ENCODE assay signal across 1 cellular context in the genomic region with DNA sequence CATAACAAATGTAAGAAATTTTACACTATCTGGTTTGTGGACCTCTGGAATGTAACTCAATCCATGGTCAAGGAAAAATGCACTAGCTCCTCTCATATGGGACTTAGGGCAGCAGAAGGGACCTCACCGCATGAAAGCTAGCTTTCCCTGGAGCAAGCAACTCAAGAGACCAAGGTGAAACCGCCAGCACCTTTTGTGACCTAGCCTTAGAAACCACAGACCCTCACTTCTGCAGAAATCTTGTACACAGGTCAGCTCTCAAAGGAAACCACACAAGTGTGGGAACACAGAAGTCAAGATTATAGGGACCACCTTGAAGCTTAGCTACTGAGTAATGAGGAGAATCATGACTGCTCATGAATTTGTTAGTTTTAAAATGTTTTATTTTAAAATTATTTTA.
TF ChIP-seq lines count a peak whose summit lies in the region.

No MANE protein-coding gene starts in this region.

TF ChIP-seq in GM12878, 131 proteins besides CTCF, POLR2A, EP300 and RAD21 (continued from another document):
- TF ChIP-seq, protein P1, sequence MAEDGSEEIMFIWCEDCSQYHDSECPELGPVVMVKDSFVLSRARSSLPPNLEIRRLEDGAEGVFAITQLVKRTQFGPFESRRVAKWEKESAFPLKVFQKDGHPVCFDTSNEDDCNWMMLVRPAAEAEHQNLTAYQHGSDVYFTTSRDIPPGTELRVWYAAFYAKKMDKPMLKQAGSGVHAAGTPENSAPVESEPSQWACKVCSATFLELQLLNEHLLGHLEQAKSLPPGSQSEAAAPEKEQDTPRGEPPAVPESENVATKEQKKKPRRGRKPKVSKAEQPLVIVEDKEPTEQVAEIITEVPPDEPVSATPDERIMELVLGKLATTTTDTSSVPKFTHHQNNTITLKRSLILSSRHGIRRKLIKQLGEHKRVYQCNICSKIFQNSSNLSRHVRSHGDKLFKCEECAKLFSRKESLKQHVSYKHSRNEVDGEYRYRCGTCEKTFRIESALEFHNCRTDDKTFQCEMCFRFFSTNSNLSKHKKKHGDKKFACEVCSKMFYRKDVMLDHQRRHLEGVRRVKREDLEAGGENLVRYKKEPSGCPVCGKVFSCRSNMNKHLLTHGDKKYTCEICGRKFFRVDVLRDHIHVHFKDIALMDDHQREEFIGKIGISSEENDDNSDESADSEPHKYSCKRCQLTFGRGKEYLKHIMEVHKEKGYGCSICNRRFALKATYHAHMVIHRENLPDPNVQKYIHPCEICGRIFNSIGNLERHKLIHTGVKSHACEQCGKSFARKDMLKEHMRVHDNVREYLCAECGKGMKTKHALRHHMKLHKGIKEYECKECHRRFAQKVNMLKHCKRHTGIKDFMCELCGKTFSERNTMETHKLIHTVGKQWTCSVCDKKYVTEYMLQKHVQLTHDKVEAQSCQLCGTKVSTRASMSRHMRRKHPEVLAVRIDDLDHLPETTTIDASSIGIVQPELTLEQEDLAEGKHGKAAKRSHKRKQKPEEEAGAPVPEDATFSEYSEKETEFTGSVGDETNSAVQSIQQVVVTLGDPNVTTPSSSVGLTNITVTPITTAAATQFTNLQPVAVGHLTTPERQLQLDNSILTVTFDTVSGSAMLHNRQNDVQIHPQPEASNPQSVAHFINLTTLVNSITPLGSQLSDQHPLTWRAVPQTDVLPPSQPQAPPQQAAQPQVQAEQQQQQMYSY (CRISPR knock-in tag; IDR thresholded peaks at IDR 0.05): no peak
- TF ChIP-seq RUNX3 (IDR thresholded peaks at IDR 0.05; ENCODE audit: low read length): peak; percentile 61
- TF ChIP-seq EED (IDR thresholded peaks at IDR 0.05; ENCODE audit: low read depth): no peak
- TF ChIP-seq, protein P2, sequence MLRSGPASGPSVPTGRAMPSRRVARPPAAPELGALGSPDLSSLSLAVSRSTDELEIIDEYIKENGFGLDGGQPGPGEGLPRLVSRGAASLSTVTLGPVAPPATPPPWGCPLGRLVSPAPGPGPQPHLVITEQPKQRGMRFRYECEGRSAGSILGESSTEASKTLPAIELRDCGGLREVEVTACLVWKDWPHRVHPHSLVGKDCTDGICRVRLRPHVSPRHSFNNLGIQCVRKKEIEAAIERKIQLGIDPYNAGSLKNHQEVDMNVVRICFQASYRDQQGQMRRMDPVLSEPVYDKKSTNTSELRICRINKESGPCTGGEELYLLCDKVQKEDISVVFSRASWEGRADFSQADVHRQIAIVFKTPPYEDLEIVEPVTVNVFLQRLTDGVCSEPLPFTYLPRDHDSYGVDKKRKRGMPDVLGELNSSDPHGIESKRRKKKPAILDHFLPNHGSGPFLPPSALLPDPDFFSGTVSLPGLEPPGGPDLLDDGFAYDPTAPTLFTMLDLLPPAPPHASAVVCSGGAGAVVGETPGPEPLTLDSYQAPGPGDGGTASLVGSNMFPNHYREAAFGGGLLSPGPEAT (IDR thresholded peaks at IDR 0.05; ENCODE audit: low read depth): peak; percentile 42; the same call in 1 of the 2 replicates
- 0 out of 2 replicates have a peak, but pooled peaks have one; percentile 51 for TF ChIP-seq GATAD2B (conservative IDR thresholded peaks at IDR 0.05; ENCODE audit: low read depth)
- TF ChIP-seq, protein P3, sequence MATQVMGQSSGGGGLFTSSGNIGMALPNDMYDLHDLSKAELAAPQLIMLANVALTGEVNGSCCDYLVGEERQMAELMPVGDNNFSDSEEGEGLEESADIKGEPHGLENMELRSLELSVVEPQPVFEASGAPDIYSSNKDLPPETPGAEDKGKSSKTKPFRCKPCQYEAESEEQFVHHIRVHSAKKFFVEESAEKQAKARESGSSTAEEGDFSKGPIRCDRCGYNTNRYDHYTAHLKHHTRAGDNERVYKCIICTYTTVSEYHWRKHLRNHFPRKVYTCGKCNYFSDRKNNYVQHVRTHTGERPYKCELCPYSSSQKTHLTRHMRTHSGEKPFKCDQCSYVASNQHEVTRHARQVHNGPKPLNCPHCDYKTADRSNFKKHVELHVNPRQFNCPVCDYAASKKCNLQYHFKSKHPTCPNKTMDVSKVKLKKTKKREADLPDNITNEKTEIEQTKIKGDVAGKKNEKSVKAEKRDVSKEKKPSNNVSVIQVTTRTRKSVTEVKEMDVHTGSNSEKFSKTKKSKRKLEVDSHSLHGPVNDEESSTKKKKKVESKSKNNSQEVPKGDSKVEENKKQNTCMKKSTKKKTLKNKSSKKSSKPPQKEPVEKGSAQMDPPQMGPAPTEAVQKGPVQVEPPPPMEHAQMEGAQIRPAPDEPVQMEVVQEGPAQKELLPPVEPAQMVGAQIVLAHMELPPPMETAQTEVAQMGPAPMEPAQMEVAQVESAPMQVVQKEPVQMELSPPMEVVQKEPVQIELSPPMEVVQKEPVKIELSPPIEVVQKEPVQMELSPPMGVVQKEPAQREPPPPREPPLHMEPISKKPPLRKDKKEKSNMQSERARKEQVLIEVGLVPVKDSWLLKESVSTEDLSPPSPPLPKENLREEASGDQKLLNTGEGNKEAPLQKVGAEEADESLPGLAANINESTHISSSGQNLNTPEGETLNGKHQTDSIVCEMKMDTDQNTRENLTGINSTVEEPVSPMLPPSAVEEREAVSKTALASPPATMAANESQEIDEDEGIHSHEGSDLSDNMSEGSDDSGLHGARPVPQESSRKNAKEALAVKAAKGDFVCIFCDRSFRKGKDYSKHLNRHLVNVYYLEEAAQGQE (IDR thresholded peaks at IDR 0.05; ENCODE audit: low read depth, low read length): no peak
- TF ChIP-seq IKZF1 (conservative IDR thresholded peaks at IDR 0.05): peak; percentile 88
- TF ChIP-seq NR2C1 (IDR thresholded peaks at IDR 0.05): 0 out of 2 replicates have a peak, but pooled peaks have one; percentile 7
- peak; percentile 52 for TF ChIP-seq MEF2B (IDR thresholded peaks at IDR 0.05; ENCODE audit: partially characterized antibody, poor library complexity, severe bottlenecking)
- TF ChIP-seq DPF2 (IDR thresholded peaks at IDR 0.05): 0 out of 2 replicates have a peak, but pooled peaks have one; percentile 41
- TF ChIP-seq PAX8 (IDR thresholded peaks at IDR 0.05): no peak
- TF ChIP-seq SREBF2 (IDR thresholded peaks at IDR 0.05; ENCODE audit: low read length): no peak
- no peak for TF ChIP-seq ZNF384 (IDR thresholded peaks at IDR 0.05; ENCODE audit: borderline replicate concordance, low read depth, low read length)
- no peak for TF ChIP-seq ZNF207 (IDR thresholded peaks at IDR 0.05; ENCODE audit: borderline replicate concordance)
- TF ChIP-seq, protein P4, sequence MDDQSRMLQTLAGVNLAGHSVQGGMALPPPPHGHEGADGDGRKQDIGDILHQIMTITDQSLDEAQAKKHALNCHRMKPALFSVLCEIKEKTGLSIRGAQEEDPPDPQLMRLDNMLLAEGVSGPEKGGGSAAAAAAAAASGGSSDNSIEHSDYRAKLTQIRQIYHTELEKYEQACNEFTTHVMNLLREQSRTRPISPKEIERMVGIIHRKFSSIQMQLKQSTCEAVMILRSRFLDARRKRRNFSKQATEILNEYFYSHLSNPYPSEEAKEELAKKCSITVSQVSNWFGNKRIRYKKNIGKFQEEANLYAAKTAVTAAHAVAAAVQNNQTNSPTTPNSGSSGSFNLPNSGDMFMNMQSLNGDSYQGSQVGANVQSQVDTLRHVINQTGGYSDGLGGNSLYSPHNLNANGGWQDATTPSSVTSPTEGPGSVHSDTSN (IDR thresholded peaks at IDR 0.05; ENCODE audit: insufficient replicate concordance, low read depth, low read length): no peak
- peak; percentile 91 to 94 for TF ChIP-seq IKZF2 (IDR thresholded peaks at IDR 0.05)
- peak; percentile 91 for TF ChIP-seq NR2F1 (conservative IDR thresholded peaks at IDR 0.05)
- TF ChIP-seq, protein P5, sequence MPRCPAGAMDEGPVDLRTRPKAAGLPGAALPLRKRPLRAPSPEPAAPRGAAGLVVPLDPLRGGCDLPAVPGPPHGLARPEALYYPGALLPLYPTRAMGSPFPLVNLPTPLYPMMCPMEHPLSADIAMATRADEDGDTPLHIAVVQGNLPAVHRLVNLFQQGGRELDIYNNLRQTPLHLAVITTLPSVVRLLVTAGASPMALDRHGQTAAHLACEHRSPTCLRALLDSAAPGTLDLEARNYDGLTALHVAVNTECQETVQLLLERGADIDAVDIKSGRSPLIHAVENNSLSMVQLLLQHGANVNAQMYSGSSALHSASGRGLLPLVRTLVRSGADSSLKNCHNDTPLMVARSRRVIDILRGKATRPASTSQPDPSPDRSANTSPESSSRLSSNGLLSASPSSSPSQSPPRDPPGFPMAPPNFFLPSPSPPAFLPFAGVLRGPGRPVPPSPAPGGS (IDR thresholded peaks at IDR 0.05; ENCODE audit: borderline replicate concordance, insufficient read depth, low read depth, low read length, poor library complexity, severe bottlenecking): no peak
- TF ChIP-seq KLF5 (IDR thresholded peaks at IDR 0.05; ENCODE audit: partially characterized antibody): no peak
- TF ChIP-seq MTA2 (IDR thresholded peaks at IDR 0.05; ENCODE audit: low read depth): peak; percentile 59; the same call in 1 of the 2 replicates
- TF ChIP-seq BHLHE40 (IDR thresholded peaks at IDR 0.05; ENCODE audit: borderline replicate concordance in 1 of 2, low read depth in 2 of 2, low read length in 1 of 2): peak in 1 of 2 experiments; percentile 30; a peak in 1 of 4 replicates
- TF ChIP-seq, protein P6, sequence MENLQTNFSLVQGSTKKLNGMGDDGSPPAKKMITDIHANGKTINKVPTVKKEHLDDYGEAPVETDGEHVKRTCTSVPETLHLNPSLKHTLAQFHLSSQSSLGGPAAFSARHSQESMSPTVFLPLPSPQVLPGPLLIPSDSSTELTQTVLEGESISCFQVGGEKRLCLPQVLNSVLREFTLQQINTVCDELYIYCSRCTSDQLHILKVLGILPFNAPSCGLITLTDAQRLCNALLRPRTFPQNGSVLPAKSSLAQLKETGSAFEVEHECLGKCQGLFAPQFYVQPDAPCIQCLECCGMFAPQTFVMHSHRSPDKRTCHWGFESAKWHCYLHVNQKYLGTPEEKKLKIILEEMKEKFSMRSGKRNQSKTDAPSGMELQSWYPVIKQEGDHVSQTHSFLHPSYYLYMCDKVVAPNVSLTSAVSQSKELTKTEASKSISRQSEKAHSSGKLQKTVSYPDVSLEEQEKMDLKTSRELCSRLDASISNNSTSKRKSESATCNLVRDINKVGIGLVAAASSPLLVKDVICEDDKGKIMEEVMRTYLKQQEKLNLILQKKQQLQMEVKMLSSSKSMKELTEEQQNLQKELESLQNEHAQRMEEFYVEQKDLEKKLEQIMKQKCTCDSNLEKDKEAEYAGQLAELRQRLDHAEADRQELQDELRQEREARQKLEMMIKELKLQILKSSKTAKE (IDR thresholded peaks at IDR 0.05; ENCODE audit: low read depth, poor library complexity, severe bottlenecking): peak; percentile 45
